Comparison of ENCODE assay signal across 8 cellular contexts in genomic region chr2:240585101-240585500, GRCh38. TPM values are rescaled to one million over a fixed set of nuclear protein-coding genes. Genes with fewer than 3 reads are reported as not detected.
DNase-seq lines count a peak whose midpoint lies in the region; ATAC-seq and TF ChIP-seq lines count a peak whose summit lies in the region.

No MANE protein-coding gene starts in this region.

- peak overlapping the region; percentile 66 to 97 (median 92) for H3K4me3 Mint-ChIP-seq in naive thymus-derived CD8-positive, alpha-beta T cell

- no peaks in the 10 kb centered on the region for H3K9me3 Mint-ChIP-seq in naive thymus-derived CD8-positive, alpha-beta T cell

- intact Hi-C loops in colonic mucosa (cut with DNase I) = no loop called here

- H3K27me3 Mint-ChIP-seq in naive thymus-derived CD8-positive, alpha-beta T cell = no peaks in the 10 kb centered on the region

- H3K27me3 ChIP-seq in HL-60 (ENCODE audit: insufficient read depth, poor library complexity, severe bottlenecking) (no peaks in the 10 kb centered on the region), colonic mucosa (no peaks in the 10 kb centered on the region)

- no peaks in the 10 kb centered on the region for H3K9me3 ChIP-seq in colonic mucosa

- peaks cover 33 to 74% (median 63%) of the 10 kb centered on the region in 4 donors for H3K4me1 Mint-ChIP-seq in naive thymus-derived CD8-positive, alpha-beta T cell

- ATAC-seq in GM19467 (IDR thresholded peaks at IDR 0.05; ENCODE audit: unreplicated experiment) = peak; percentile 25
- ATAC-seq in naive thymus-derived CD8-positive, alpha-beta T cell = no peak

- H3K27ac ChIP-seq in HL-60 (replicated peaks) (no peak overlapping the region), colonic mucosa (no peak overlapping the region)

- H3K36me3 Mint-ChIP-seq in naive thymus-derived CD8-positive, alpha-beta T cell = peaks cover 4 to 27% (median 6%) of the 10 kb centered on the region in 3 donors

- H3K9ac ChIP-seq in colonic mucosa (ENCODE audit: low read depth in 2 of 2, low read length in 2 of 2) = peak overlapping the region; percentile 85 to 89

- H3K4me1 ChIP-seq in colonic mucosa = peaks cover 15% of the 10 kb centered on the region

- H3K36me3 ChIP-seq in colonic mucosa = no peaks in the 10 kb centered on the region

- peak overlapping the region in 5 of 10 donors; percentile 41 to 78 (median 62) for H3K27ac Mint-ChIP-seq in naive thymus-derived CD8-positive, alpha-beta T cell

- DNase-seq in AG10803 (ENCODE audit: low read depth) (no peak), HL-60 (ENCODE audit: low read depth in 1 of 2, low spot score in 1 of 2) (no peak), colonic mucosa (no peak), NCI-H748 treated with DMSO at 0.1 percent for 48 hours (lab: John Stamatoyannopoulos, UW) (no peak), COLO668 (lab: John Stamatoyannopoulos, UW; ENCODE audit: unreplicated experiment) (no peak), mucosa of gallbladder (ENCODE audit: low spot score) (no peak)
- DNase-seq in naive thymus-derived CD8-positive, alpha-beta T cell = no peak

- TF ChIP-seq CTCF in AG10803 (conservative IDR thresholded peaks at IDR 0.05; ENCODE audit: low read length) = no peak
- TF ChIP-seq CTCF in HL-60 (IDR thresholded peaks at IDR 0.05; ENCODE audit: insufficient read depth, low read length) = no peak
- TF ChIP-seq CTCF in colonic mucosa (IDR thresholded peaks at IDR 0.05) = no peak

- H3K4me3 ChIP-seq in AG10803 (ENCODE audit: low read length) (peak overlapping the region; percentile 98), HL-60 (replicated peaks; ENCODE audit: insufficient read depth, low read length) (peak overlapping the region; percentile 84), colonic mucosa (peak overlapping the region; percentile 99)

- POLR2A ChIA-PET in naive thymus-derived CD8-positive, alpha-beta T cell (lab: Charles Lee) = interaction anchor here (1.8 to 11.3 kb wide), 3 partner anchors 20 to 71 kb away, joined by 6 to 461 read pairs (median 62); partner anchors contain the start of genes ANKMY1, DUSP28 and RNPEPL1

RNA-seq across cellular contexts. Expression of gene CAPN10, which starts 1.4 kb away (rescaled TPM):
- total RNA-seq in colonic mucosa (10 to 100 TPM; 29.1 to 47.8 TPM), mucosa of gallbladder (56.1 TPM)
- total RNA-seq in naive thymus-derived CD8-positive, alpha-beta T cell = 10 to 100 TPM; 91.1 to 93.2 TPM
- 10 to 100 TPM in 1 of 3 donors, 1 to 10 TPM in 2; 6.7 to 21.4 (median 9.8) TPM for polyA plus RNA-seq in naive thymus-derived CD8-positive, alpha-beta T cell

RNA-seq across cellular contexts. Expression of gene RNPEPL1, which starts 16.8 kb away (rescaled TPM):
- total RNA-seq in colonic mucosa (100 to 1,000 TPM in 1 of 2 donors, 10 to 100 TPM in 1; 87.2 to 108 TPM), mucosa of gallbladder (91.8 TPM)
- 100 to 1,000 TPM; 121 to 123 TPM for total RNA-seq in naive thymus-derived CD8-positive, alpha-beta T cell
- polyA plus RNA-seq in naive thymus-derived CD8-positive, alpha-beta T cell = 10 to 100 TPM; 17.8 to 67.0 (median 39.8) TPM

RNA-seq across cellular contexts. Expression of gene DUSP28, which starts 24.9 kb away (rescaled TPM):
- total RNA-seq in colonic mucosa (1 to 10 TPM; 3.9 to 5.3 TPM), mucosa of gallbladder (4.0 TPM)
- total RNA-seq in naive thymus-derived CD8-positive, alpha-beta T cell = 10 to 100 TPM; 23.2 to 24.0 TPM
- 10 to 100 TPM; 18.8 to 23.9 (median 22.9) TPM for polyA plus RNA-seq in naive thymus-derived CD8-positive, alpha-beta T cell

RNA-seq across cellular contexts. Expression of gene ANKMY1, which starts 27.3 kb away (rescaled TPM):
- total RNA-seq in colonic mucosa (10 to 100 TPM; 12.3 to 18.1 TPM), mucosa of gallbladder (25.6 TPM)
- 10 to 100 TPM; 69.1 to 69.7 TPM for total RNA-seq in naive thymus-derived CD8-positive, alpha-beta T cell
- 10 to 100 TPM in 2 of 3 donors, 1 to 10 TPM in 1; 9.1 to 16.8 (median 10.3) TPM for polyA plus RNA-seq in naive thymus-derived CD8-positive, alpha-beta T cell

RNA-seq across cellular contexts. Expression of gene GPR35, which starts 40.2 kb away (rescaled TPM):
- total RNA-seq in colonic mucosa (10 to 100 TPM; 64.4 to 92.2 TPM), mucosa of gallbladder (71.2 TPM)
- total RNA-seq in naive thymus-derived CD8-positive, alpha-beta T cell = 1 to 10 TPM; 8.9 to 9.8 TPM
- 1 to 10 TPM; 1.3 to 1.7 (median 1.6) TPM for polyA plus RNA-seq in naive thymus-derived CD8-positive, alpha-beta T cell
